ENCODE assay signal across 10 cellular contexts in genomic region chr4:183986645-183987528, GRCh38.
DNase-seq lines count a peak whose midpoint lies in the region; ATAC-seq and TF ChIP-seq lines count a peak whose summit lies in the region.
"Had no signal": no experiment of that assay in that cellular context is flagged by ENCODE, and none has a peak within 500 bp of the region (broad histone marks: within the 10 kb centered on the region; RNA-seq: fewer than 3 reads in every experiment).

No MANE protein-coding gene starts in this region.

- H3K4me1 ChIP-seq in colonic mucosa = no peaks in the 10 kb centered on the region

- intact Hi-C loops in colonic mucosa (cut with DNase I) = no loop called here
- intact Hi-C loops in left colon (cut with DNase I, micrococcal nuclease) = no loop called here
- intact Hi-C loops in CD4-positive, alpha-beta T cell (cut with DNase I, micrococcal nuclease) = no loop called here

- no peak for TF ChIP-seq CTCF in LNCaP clone FGC (IDR thresholded peaks at IDR 0.05; ENCODE audit: control insufficient read depth, extremely low read depth, insufficient read depth)
- no peak for TF ChIP-seq CTCF in colonic mucosa (IDR thresholded peaks at IDR 0.05)
- no peak for TF ChIP-seq CTCF in CD4-positive, alpha-beta T cell (IDR thresholded peaks at IDR 0.05)

- no peaks in the 10 kb centered on the region for H3K36me3 Mint-ChIP-seq in CD4-positive, alpha-beta T cell (ENCODE audit: low read depth)
- H3K36me3 Mint-ChIP-seq: naive B cell had no signal

- H3K9ac ChIP-seq in colonic mucosa (ENCODE audit: low read depth in 2 of 2, low read length in 2 of 2) = peak overlapping the region in 1 of 2 donors; percentile 60

- H3K36me3 ChIP-seq in colonic mucosa = no peaks in the 10 kb centered on the region

- no peaks in the 10 kb centered on the region for H3K9me3 ChIP-seq in colonic mucosa
- no peaks in the 10 kb centered on the region for H3K9me3 ChIP-seq in CD4-positive, alpha-beta T cell (ENCODE audit: control insufficient read depth, low read length)

- DNase-seq in LNCaP clone FGC (ENCODE audit: low read depth) (no peak), colonic mucosa (no peak), left colon (no peak), superior temporal gyrus (ENCODE audit: extremely low spot score) (peak; percentile 36)
- no peak for DNase-seq in stimulated activated naive CD4-positive, alpha-beta T cell treated with Interleukin-2 at 50 U/mL for 16 hours (lab: John Stamatoyannopoulos, UW)
- DNase-seq in activated CD4-positive, alpha-beta T cell treated with anti-CD3 and anti-CD28 coated beads, Interleukin-2, amount 50 U/mL, for 4 hours = no peak
- no peak for DNase-seq in CD4-positive, alpha-beta T cell
- DNase-seq: effector memory CD8-positive, alpha-beta T cell; naive B cell had no signal

- CTCF ChIA-PET in CD4-positive, alpha-beta T cell (lab: Charles Lee) = no interaction called here

- no peaks in the 10 kb centered on the region for H3K4me1 Mint-ChIP-seq in CD4-positive, alpha-beta T cell (ENCODE audit: low read depth)
- H3K4me1 Mint-ChIP-seq: naive B cell had no signal

- no peak overlapping the region for H3K4me3 Mint-ChIP-seq in CD4-positive, alpha-beta T cell
- H3K4me3 Mint-ChIP-seq: effector memory CD8-positive, alpha-beta T cell; naive B cell had no signal

- ATAC-seq in left colon (peak; percentile 6), HG03565 (IDR thresholded peaks at IDR 0.05; ENCODE audit: unreplicated experiment) (no peak)
- no peak for ATAC-seq in CD4-positive, alpha-beta T cell (ENCODE audit: poor library complexity)
- ATAC-seq: effector memory CD8-positive, alpha-beta T cell had no signal

- H3K27ac Mint-ChIP-seq in CD4-positive, alpha-beta T cell = no peak overlapping the region
- H3K27ac Mint-ChIP-seq: effector memory CD8-positive, alpha-beta T cell; naive B cell had no signal

- no peaks in the 10 kb centered on the region for H3K27me3 ChIP-seq in colonic mucosa
- no peaks in the 10 kb centered on the region for H3K27me3 ChIP-seq in CD4-positive, alpha-beta T cell (ENCODE audit: control insufficient read depth, insufficient read depth, low read length)

- H3K27ac ChIP-seq in colonic mucosa = peak overlapping the region; percentile 30
- H3K27ac ChIP-seq in CD4-positive, alpha-beta T cell (ENCODE audit: low read depth, low read length) = no peak overlapping the region

- POLR2A ChIA-PET in CD4-positive, alpha-beta T cell (lab: Charles Lee) = no interaction called here

- H3K9me3 Mint-ChIP-seq in CD4-positive, alpha-beta T cell = no peaks in the 10 kb centered on the region
- H3K9me3 Mint-ChIP-seq: effector memory CD8-positive, alpha-beta T cell had no signal

- peak overlapping the region; percentile 42; the same call in 1 of the 2 replicates for H3K4me3 ChIP-seq in LNCaP clone FGC (ENCODE audit: low read depth, low read length)
- H3K4me3 ChIP-seq in colonic mucosa = peak overlapping the region; percentile 17

- H3K27me3 Mint-ChIP-seq in CD4-positive, alpha-beta T cell = peaks cover 5% of the 10 kb centered on the region
